ENCODE assay signal across 18 cellular contexts in the genomic region with DNA sequence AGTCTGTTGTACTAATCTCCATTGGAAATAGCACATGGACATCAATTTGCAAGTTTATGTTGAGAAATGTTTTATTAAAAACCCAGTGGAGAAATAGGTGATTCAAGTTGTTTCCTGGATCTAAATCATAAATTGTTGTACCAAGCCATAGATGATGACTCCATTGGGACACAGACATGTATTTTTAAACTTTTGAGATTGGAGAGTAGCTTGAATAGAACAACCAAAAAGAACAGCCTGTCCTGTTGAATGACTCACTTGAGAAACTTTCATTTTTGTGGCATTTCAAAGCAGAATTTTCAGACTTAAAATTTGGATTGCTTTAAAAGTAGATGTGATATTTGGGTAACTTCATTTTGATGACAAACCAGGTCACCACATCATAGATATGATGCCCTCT.
"Had no signal": no experiment of that assay in that cellular context is flagged by ENCODE, and none has a peak within 500 bp of the region (broad histone marks: within the 10 kb centered on the region; RNA-seq: fewer than 3 reads in every experiment).

No MANE protein-coding gene starts in this region.

- H3K4me3 ChIP-seq: adrenal gland, dorsolateral prefrontal cortex, transverse colon had no signal

- DNase-seq: activated B cell treated with CpG ODN at 0.5 μM for 24 hours; activated CD4-positive, alpha-beta T cell treated with anti-CD3 and anti-CD28 coated beads, Interleukin-2, amount 50 U/mL, for 1 hour; activated naive CD4-positive, alpha-beta T cell treated with anti-CD3 and anti-CD28 coated beads, Interleukin-2, amount 10 ng/mL, durations not matched to agents 7 days and 5 days; activated T-cell treated with anti-CD3 and anti-CD28 coated beads for 4 hours; adrenal gland; dorsolateral prefrontal cortex; foreskin keratinocyte; kidney; naive thymus-derived CD8-positive, alpha-beta T cell; posterior cingulate gyrus; SHP77; stimulated activated CD4-positive, alpha-beta T cell treated with anti-CD3 and anti-CD28 coated beads, Interleukin-4, amount 100 ng/mL, for 1 hour; stimulated activated CD8-positive, alpha-beta memory T cell treated with anti-CD3 and anti-CD28 coated beads, Interleukin-4, amount 100 ng/mL, for 48 hours; stimulated activated naive CD8-positive, alpha-beta T cell treated with anti-CD3 and anti-CD28 coated beads, Interleukin-15, Interleukin-2, amounts not matched to agents 100 U/mL and 50 U/mL, for 24 hours; transverse colon had no signal

- H3K27me3 ChIP-seq: adrenal gland, foreskin keratinocyte, neutrophil, transverse colon had no signal

- ATAC-seq: activated T-helper 17 cell treated with anti-CD3 and anti-CD28 coated beads, Interleukin-2, amount 50 U/mL, for 72 hours; esophagus mucosa; foreskin keratinocyte; naive thymus-derived CD8-positive, alpha-beta T cell; stimulated activated naive CD8-positive, alpha-beta T cell treated with anti-CD3 and anti-CD28 coated beads, Interleukin-15, Interleukin-2, amounts not matched to agents 100 U/mL and 50 U/mL, for 24 hours had no signal

- H3K4me1 ChIP-seq: adrenal gland, foreskin keratinocyte, transverse colon had no signal

- H3K27ac ChIP-seq: foreskin keratinocyte, neutrophil had no signal

- H3K9me3 ChIP-seq: adrenal gland, neutrophil, transverse colon had no signal

- H3K36me3 ChIP-seq: adrenal gland, neutrophil, transverse colon had no signal
